Comparison of ENCODE assay signal across 21 cellular contexts in the genomic region with DNA sequence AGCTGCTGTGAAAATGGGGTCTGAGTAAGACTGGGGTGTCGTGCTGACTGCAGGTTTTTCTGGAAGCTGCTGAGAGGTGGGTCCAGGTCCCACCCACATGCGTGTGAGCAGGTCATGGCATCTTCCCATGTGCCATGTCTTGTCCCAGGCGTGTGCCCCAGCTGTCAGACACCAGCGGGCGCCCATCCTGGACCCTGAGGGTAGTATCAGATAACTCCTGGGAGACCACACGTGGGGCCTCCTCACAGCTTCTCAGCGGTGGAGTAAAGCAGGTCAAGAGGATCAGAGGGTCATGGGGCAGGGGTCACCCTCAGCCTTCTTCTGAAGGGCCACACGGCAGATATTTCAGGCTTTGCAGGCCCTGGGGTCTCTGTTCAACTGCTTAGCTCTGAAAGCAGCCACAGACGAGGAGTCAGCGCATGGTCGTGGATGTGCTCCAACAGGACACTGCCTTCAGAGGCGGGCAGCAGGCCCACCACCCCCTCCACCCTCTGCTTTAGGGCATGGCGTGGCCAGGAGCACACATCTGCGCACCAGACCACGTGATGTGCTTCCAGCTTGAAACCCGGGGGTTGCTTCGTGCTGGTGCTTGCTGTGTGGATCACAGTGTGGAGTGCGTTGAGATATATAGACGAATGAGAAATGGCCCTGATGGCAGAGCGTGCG.
DNase-seq lines count a peak whose midpoint lies in the region; ATAC-seq, FAIRE-seq and TF ChIP-seq lines count a peak whose summit lies in the region.
"Had no signal": no experiment of that assay in that cellular context is flagged by ENCODE, and none has a peak within 500 bp of the region (broad histone marks: within the 10 kb centered on the region; RNA-seq: fewer than 3 reads in every experiment).

No MANE protein-coding gene starts in this region.

- CTCF ChIA-PET in HepG2 (lab: Yijun Ruan, JAX; ENCODE audit: low intra/inter-chr PET ratio, low total read pairs) = no interaction called here

- no peak overlapping the region for H3K4me3 Mint-ChIP-seq in activated naive CD8-positive, alpha-beta T cell treated with anti-CD3 and anti-CD28 coated beads, Interleukin-2, amount 10 ng/mL, durations not matched to agents 7 days and 5 days
- H3K4me3 Mint-ChIP-seq in activated naive CD8-positive, alpha-beta T cell treated with anti-CD3 and anti-CD28 coated beads, Interleukin-2, amount 50 U/mL, for 24 hours = no peak overlapping the region
- H3K4me3 Mint-ChIP-seq in activated T-helper 17 cell treated with anti-CD3 and anti-CD28 coated beads, Interleukin-2, amount 50 U/mL, for 72 hours = no peak overlapping the region
- no peak overlapping the region for H3K4me3 Mint-ChIP-seq in stimulated activated effector memory CD8-positive, alpha-beta T cell treated with anti-CD3 and anti-CD28 coated beads, Interleukin-12 subunit alpha, Interleukin-12 subunit beta, amount 100 ng/mL, for 72 hours
- H3K4me3 Mint-ChIP-seq: CD8-positive, alpha-beta T cell; HFFc6; IgD-negative memory B cell had no signal

- H3K4me2 ChIP-seq in HepG2 (ENCODE audit: low read depth, low read length) = no peak overlapping the region

- no TSS peak for BruUV-seq in HepG2 (replicated peaks; lab: Mats Ljungman, UMichigan)

- H3K9me3 ChIP-seq in HepG2 (ENCODE audit: low read length) (no peaks in the 10 kb centered on the region), gastroesophageal sphincter (no peaks in the 10 kb centered on the region)

- TF ChIP-seq RAD21 in HepG2 (CRISPR knock-in tag; IDR thresholded peaks at IDR 0.05) = no peak

- H3K4me1 Mint-ChIP-seq in activated naive CD8-positive, alpha-beta T cell treated with anti-CD3 and anti-CD28 coated beads, Interleukin-2, amount 10 ng/mL, durations not matched to agents 7 days and 5 days = no peaks in the 10 kb centered on the region
- peaks cover 12% of the 10 kb centered on the region for H3K4me1 Mint-ChIP-seq in activated naive CD8-positive, alpha-beta T cell treated with anti-CD3 and anti-CD28 coated beads, Interleukin-2, amount 50 U/mL, for 24 hours
- H3K4me1 Mint-ChIP-seq in activated T-helper 17 cell treated with anti-CD3 and anti-CD28 coated beads, Interleukin-2, amount 50 U/mL, for 72 hours = peaks cover 7% of the 10 kb centered on the region
- H3K4me1 Mint-ChIP-seq in stimulated activated effector memory CD8-positive, alpha-beta T cell treated with anti-CD3 and anti-CD28 coated beads, Interleukin-12 subunit alpha, Interleukin-12 subunit beta, amount 100 ng/mL, for 72 hours = peaks cover 23% of the 10 kb centered on the region

- no peaks in the 10 kb centered on the region for H4K20me1 ChIP-seq in HepG2 (ENCODE audit: insufficient read depth, low read length)

- H3K36me3 ChIP-seq in HepG2 (replicated peaks in 1 of 2; ENCODE audit: control insufficient read depth in 1 of 2, insufficient read depth in 2 of 2, low read length in 2 of 2) = peaks cover 8 to 17% of the 10 kb centered on the region in 2 experiments; a peak in 4 of 5 replicates
- peaks cover 0 to 51% of the 10 kb centered on the region in 2 donors for H3K36me3 ChIP-seq in gastroesophageal sphincter

- no peaks in the 10 kb centered on the region for H3K4me1 ChIP-seq in HepG2 (ENCODE audit: insufficient read depth, low read length)
- H3K4me1 ChIP-seq in gastroesophageal sphincter = peaks cover 0 to 15% (median 0%) of the 10 kb centered on the region in 3 donors

- ATAC-seq in activated naive CD8-positive, alpha-beta T cell treated with anti-CD3 and anti-CD28 coated beads, Interleukin-2, amount 10 ng/mL, durations not matched to agents 7 days and 5 days (ENCODE audit: low read depth) = no peak
- ATAC-seq in activated naive CD8-positive, alpha-beta T cell treated with anti-CD3 and anti-CD28 coated beads, Interleukin-2, amount 50 U/mL, for 24 hours = no peak
- ATAC-seq in activated T-helper 17 cell treated with anti-CD3 and anti-CD28 coated beads, Interleukin-2, amount 50 U/mL, for 72 hours (replicated peaks) = no peak
- ATAC-seq in HepG2 (no peak), gastroesophageal sphincter (no peak), GM21447 (IDR thresholded peaks at IDR 0.05; ENCODE audit: unreplicated experiment) (no peak)
- no peak for ATAC-seq in stimulated activated effector memory CD8-positive, alpha-beta T cell treated with anti-CD3 and anti-CD28 coated beads, Interleukin-12 subunit alpha, Interleukin-12 subunit beta, amount 100 ng/mL, for 72 hours
- ATAC-seq: CD8-positive, alpha-beta T cell had no signal

- no peak for DNase-seq in activated naive CD8-positive, alpha-beta T cell treated with anti-CD3 and anti-CD28 coated beads, Interleukin-2, amount 10 ng/mL, durations not matched to agents 7 days and 5 days
- DNase-seq in activated naive CD8-positive, alpha-beta T cell treated with anti-CD3 and anti-CD28 coated beads, Interleukin-2, amount 50 U/mL, for 24 hours = no peak
- DNase-seq in HepG2 (ENCODE audit: low spot score) (no peak), KBM-7 (no peak)
- DNase-seq in stimulated activated effector memory CD8-positive, alpha-beta T cell treated with anti-CD3 and anti-CD28 coated beads, Interleukin-12 subunit alpha, Interleukin-12 subunit beta, amount 100 ng/mL, for 72 hours (ENCODE audit: low spot score in 2 of 2) = no peak
- DNase-seq: CD8-positive, alpha-beta T cell; GF-D8; GOT3; HFFc6; MV-4-11; NCI-H1417 treated with DMSO at 0.1 percent for 48 hours; NCI-H2081; NCI-H2227 treated with DMSO at 0.1 percent for 48 hours; NCI-H526 treated with DMSO at 0.1 percent for 48 hours; OCI-M1 had no signal

- in situ Hi-C loops in HepG2 (cut with HindIII; ENCODE audit: extremely low pct_ligation_motif_present, low pct_unique_long_range_greater_than_20kb) (no loop called here), KBM-7 (cut with MboI; ENCODE audit: low pct_unique_long_range_greater_than_20kb, low sequenced_read_pairs) (no loop called here)

- no peaks in the 10 kb centered on the region for H3K9me3 Mint-ChIP-seq in activated naive CD8-positive, alpha-beta T cell treated with anti-CD3 and anti-CD28 coated beads, Interleukin-2, amount 10 ng/mL, durations not matched to agents 7 days and 5 days
- no peaks in the 10 kb centered on the region for H3K9me3 Mint-ChIP-seq in activated naive CD8-positive, alpha-beta T cell treated with anti-CD3 and anti-CD28 coated beads, Interleukin-2, amount 50 U/mL, for 24 hours
- no peaks in the 10 kb centered on the region for H3K9me3 Mint-ChIP-seq in activated T-helper 17 cell treated with anti-CD3 and anti-CD28 coated beads, Interleukin-2, amount 50 U/mL, for 72 hours
- H3K9me3 Mint-ChIP-seq in stimulated activated effector memory CD8-positive, alpha-beta T cell treated with anti-CD3 and anti-CD28 coated beads, Interleukin-12 subunit alpha, Interleukin-12 subunit beta, amount 100 ng/mL, for 72 hours = no peaks in the 10 kb centered on the region
- H3K9me3 Mint-ChIP-seq: CD8-positive, alpha-beta T cell; HFFc6; IgD-negative memory B cell had no signal

- H3K4me3 ChIP-seq in HepG2 (replicated peaks in 1 of 3; ENCODE audit: insufficient read depth in 1 of 3, low read depth in 2 of 3, low read length in 3 of 3) = no peak overlapping the region
- H3K4me3 ChIP-seq in gastroesophageal sphincter = no peak overlapping the region
- H3K4me3 ChIP-seq: SK-N-MC had no signal

- intact Hi-C loops in HepG2 (cut with micrococcal nuclease; ENCODE audit: unreplicated experiment) = no loop called here

- peaks cover 4% of the 10 kb centered on the region for H3K36me3 Mint-ChIP-seq in activated naive CD8-positive, alpha-beta T cell treated with anti-CD3 and anti-CD28 coated beads, Interleukin-2, amount 10 ng/mL, durations not matched to agents 7 days and 5 days
- H3K36me3 Mint-ChIP-seq in activated naive CD8-positive, alpha-beta T cell treated with anti-CD3 and anti-CD28 coated beads, Interleukin-2, amount 50 U/mL, for 24 hours (ENCODE audit: low read depth) = peaks cover 18% of the 10 kb centered on the region
- peaks cover 52% of the 10 kb centered on the region for H3K36me3 Mint-ChIP-seq in activated T-helper 17 cell treated with anti-CD3 and anti-CD28 coated beads, Interleukin-2, amount 50 U/mL, for 72 hours (ENCODE audit: low read depth)
- peaks cover 34% of the 10 kb centered on the region for H3K36me3 Mint-ChIP-seq in stimulated activated effector memory CD8-positive, alpha-beta T cell treated with anti-CD3 and anti-CD28 coated beads, Interleukin-12 subunit alpha, Interleukin-12 subunit beta, amount 100 ng/mL, for 72 hours

- TF ChIP-seq CTCF in HepG2 (CRISPR knock-in tag; IDR thresholded peaks at IDR 0.05) (no peak), gastroesophageal sphincter (IDR thresholded peaks at IDR 0.05) (no peak)

- TF ChIP-seq EP300 in HepG2 (IDR thresholded peaks at IDR 0.05; ENCODE audit: low read depth in 2 of 2, low read length in 2 of 2) (no peak), HepG2 (CRISPR knock-in tag; IDR thresholded peaks at IDR 0.05; ENCODE audit: borderline replicate concordance) (no peak), gastroesophageal sphincter (IDR thresholded peaks at IDR 0.05) (no peak)

- TF ChIP-seq POLR2A in HepG2 (IDR thresholded peaks at IDR 0.05; ENCODE audit: insufficient read depth in 1 of 2, low read depth in 2 of 2, low read length in 2 of 2) = no peak
- TF ChIP-seq POLR2A in gastroesophageal sphincter (IDR thresholded peaks at IDR 0.05) = no peak

- no peak overlapping the region for H3K27ac ChIP-seq in HepG2 (ENCODE audit: extremely low read length, insufficient read depth, low read length)
- H3K27ac ChIP-seq in gastroesophageal sphincter = peak overlapping the region in 1 of 4 donors; percentile 42
- H3K27ac ChIP-seq: RWPE1, SK-N-MC had no signal

- H3K9ac ChIP-seq in HepG2 (ENCODE audit: insufficient read depth, low read depth, low read length) = no peak overlapping the region

- H3K27me3 ChIP-seq in HepG2 (ENCODE audit: control insufficient read depth in 1 of 2, insufficient read depth in 2 of 2, low read length in 2 of 2) (no peaks in the 10 kb centered on the region), gastroesophageal sphincter (no peaks in the 10 kb centered on the region)

- no peaks in the 10 kb centered on the region for H3K27me3 Mint-ChIP-seq in activated naive CD8-positive, alpha-beta T cell treated with anti-CD3 and anti-CD28 coated beads, Interleukin-2, amount 10 ng/mL, durations not matched to agents 7 days and 5 days
- H3K27me3 Mint-ChIP-seq in activated naive CD8-positive, alpha-beta T cell treated with anti-CD3 and anti-CD28 coated beads, Interleukin-2, amount 50 U/mL, for 24 hours = no peaks in the 10 kb centered on the region
- no peaks in the 10 kb centered on the region for H3K27me3 Mint-ChIP-seq in activated T-helper 17 cell treated with anti-CD3 and anti-CD28 coated beads, Interleukin-2, amount 50 U/mL, for 72 hours
- H3K27me3 Mint-ChIP-seq: IgD-negative memory B cell had no signal

- no peaks in the 10 kb centered on the region for H3K79me2 ChIP-seq in HepG2 (ENCODE audit: insufficient read depth, low read length)

- WGBS in HepG2 (ENCODE audit: low lambda C conversion rate) = 96% methylated on average over 14 of the region's 21 CpGs
- 88 to 100% methylated on average over 3 of the region's 21 CpGs for WGBS in gastroesophageal sphincter (ENCODE audit: low coverage in 1 of 2), 2 donors

- H2AFZ ChIP-seq in HepG2 (ENCODE audit: low read length) = no peak overlapping the region

- no peak for FAIRE-seq in HepG2 (lab: Jason Lieb, UNC)

- H3K27ac Mint-ChIP-seq in activated naive CD8-positive, alpha-beta T cell treated with anti-CD3 and anti-CD28 coated beads, Interleukin-2, amount 10 ng/mL, durations not matched to agents 7 days and 5 days = peak overlapping the region; percentile 9
- no peak overlapping the region for H3K27ac Mint-ChIP-seq in activated naive CD8-positive, alpha-beta T cell treated with anti-CD3 and anti-CD28 coated beads, Interleukin-2, amount 50 U/mL, for 24 hours
- H3K27ac Mint-ChIP-seq in activated T-helper 17 cell treated with anti-CD3 and anti-CD28 coated beads, Interleukin-2, amount 50 U/mL, for 72 hours = peak overlapping the region; percentile 11
- H3K27ac Mint-ChIP-seq in stimulated activated effector memory CD8-positive, alpha-beta T cell treated with anti-CD3 and anti-CD28 coated beads, Interleukin-12 subunit alpha, Interleukin-12 subunit beta, amount 100 ng/mL, for 72 hours = peak overlapping the region; percentile 82
- H3K27ac Mint-ChIP-seq: CD8-positive, alpha-beta T cell; HFFc6; IgD-negative memory B cell had no signal

- POLR2A ChIA-PET in activated naive CD8-positive, alpha-beta T cell treated with anti-CD3 and anti-CD28 coated beads, Interleukin-2, amount 10 ng/mL, durations not matched to agents 7 days and 5 days (lab: Charles Lee) = no interaction called here
- POLR2A ChIA-PET in HepG2 (lab: Yijun Ruan, JAX) = no interaction called here
